In genomic region chr14:72893636-72894322, GRCh38 we compare ENCODE assay signal across 8 cellular contexts. TPM values are rescaled to one million over a fixed set of nuclear protein-coding genes. Genes with fewer than 3 reads are reported as not detected.
DNase-seq lines count a peak whose midpoint lies in the region; ATAC-seq, FAIRE-seq and TF ChIP-seq lines count a peak whose summit lies in the region.

Gene DPF3, minus strand, starts transcription at chr14:72894101. Its CDS starts 13 bp downstream, at chr14:72894088.

- H3K27me3 Mint-ChIP-seq in activated T-helper 2 cell treated with anti-CD3 and anti-CD28 coated beads, Interferon-gamma antibody, Interleukin-2, Interleukin-4, amounts not matched to agents 10 μg/mL and 5 μg/mL and 100 μg/mL, durations not matched to agents 14 hours and 24 hours and 36 hours (ENCODE audit: low read depth): peaks cover 70% of the 10 kb centered on the region
- H3K27me3 Mint-ChIP-seq in natural killer cell (ENCODE audit: low read depth in 2 of 2): peaks cover 42 to 63% of the 10 kb centered on the region in 2 donors
- peaks cover 5 to 6% of the 10 kb centered on the region in 2 donors for H3K27me3 Mint-ChIP-seq in stimulated activated naive B cell treated with anti-CD40 and anti-IgM and Interleukin-4, amounts not matched to agents 10 μg/mL and 1 μg/mL and 100 μg/mL, for 72 hours

- H3K4me3 ChIP-seq in LNCaP clone FGC (ENCODE audit: low read depth, low read length) (peak within 1 kb of the TSS; percentile 80), fibroblast of pulmonary artery (replicated peaks; ENCODE audit: low read depth, low read length) (peak within 1 kb of the TSS; percentile 83)

- FAIRE-seq in H54 (lab: Jason Lieb, UNC): peak; percentile 88

- ATAC-seq in natural killer cell: peak; percentile 95 to 99 (median 98)
- peak; percentile 97 to 99 for ATAC-seq in stimulated activated naive B cell treated with anti-CD40 and anti-IgM and Interleukin-4, amounts not matched to agents 10 μg/mL and 1 μg/mL and 100 μg/mL, for 72 hours (replicated peaks)

- DNase-seq in DMS79 treated with DMSO at 0.1 percent for 48 hours (lab: John Stamatoyannopoulos, UW): peak; percentile 99
- peak; percentile 98 for DNase-seq in H54 (ENCODE audit: insufficient read length, low spot score)
- DNase-seq in LNCaP clone FGC (ENCODE audit: low read depth): peak; percentile 71
- peak; percentile 93 for DNase-seq in RPMI8226
- peak; percentile 91 for DNase-seq in activated T-helper 2 cell treated with anti-CD3 and anti-CD28 coated beads, Interferon-gamma antibody, Interleukin-2, Interleukin-4, amounts not matched to agents 10 μg/mL and 5 μg/mL and 100 μg/mL, durations not matched to agents 14 hours and 24 hours and 36 hours (ENCODE audit: low spot score)
- peak; percentile 97 for DNase-seq in fibroblast of pulmonary artery (ENCODE audit: low read depth)
- peak; percentile 93 for DNase-seq in natural killer cell
- peak; percentile 93 for DNase-seq in stimulated activated naive B cell treated with anti-CD40 and anti-IgM and Interleukin-4, amounts not matched to agents 10 μg/mL and 1 μg/mL and 100 μg/mL, for 72 hours

- peak within 1 kb of the TSS; percentile 89 for H3K4me3 Mint-ChIP-seq in activated T-helper 2 cell treated with anti-CD3 and anti-CD28 coated beads, Interferon-gamma antibody, Interleukin-2, Interleukin-4, amounts not matched to agents 10 μg/mL and 5 μg/mL and 100 μg/mL, durations not matched to agents 14 hours and 24 hours and 36 hours (ENCODE audit: low read depth)
- H3K4me3 Mint-ChIP-seq in natural killer cell: peak within 1 kb of the TSS; percentile 97
- H3K4me3 Mint-ChIP-seq in stimulated activated naive B cell treated with anti-CD40 and anti-IgM and Interleukin-4, amounts not matched to agents 10 μg/mL and 1 μg/mL and 100 μg/mL, for 72 hours: peak within 1 kb of the TSS; percentile 92 to 98

- peak; percentile 46; the same call in 1 of the 2 replicates for TF ChIP-seq POLR2A in H54 (IDR thresholded peaks at IDR 0.05; ENCODE audit: low read depth, low read length)

- peaks cover 24% of the 10 kb centered on the region for H3K4me1 Mint-ChIP-seq in activated T-helper 2 cell treated with anti-CD3 and anti-CD28 coated beads, Interferon-gamma antibody, Interleukin-2, Interleukin-4, amounts not matched to agents 10 μg/mL and 5 μg/mL and 100 μg/mL, durations not matched to agents 14 hours and 24 hours and 36 hours (ENCODE audit: low read depth)
- H3K4me1 Mint-ChIP-seq in natural killer cell: peaks cover 26 to 29% of the 10 kb centered on the region in 2 donors
- peaks cover 16 to 38% of the 10 kb centered on the region in 2 donors for H3K4me1 Mint-ChIP-seq in stimulated activated naive B cell treated with anti-CD40 and anti-IgM and Interleukin-4, amounts not matched to agents 10 μg/mL and 1 μg/mL and 100 μg/mL, for 72 hours

- H3K9me3 Mint-ChIP-seq in activated T-helper 2 cell treated with anti-CD3 and anti-CD28 coated beads, Interferon-gamma antibody, Interleukin-2, Interleukin-4, amounts not matched to agents 10 μg/mL and 5 μg/mL and 100 μg/mL, durations not matched to agents 14 hours and 24 hours and 36 hours: no peaks in the 10 kb centered on the region
- H3K9me3 Mint-ChIP-seq in natural killer cell: no peaks in the 10 kb centered on the region
- no peaks in the 10 kb centered on the region for H3K9me3 Mint-ChIP-seq in stimulated activated naive B cell treated with anti-CD40 and anti-IgM and Interleukin-4, amounts not matched to agents 10 μg/mL and 1 μg/mL and 100 μg/mL, for 72 hours

- H3K27ac Mint-ChIP-seq in activated T-helper 2 cell treated with anti-CD3 and anti-CD28 coated beads, Interferon-gamma antibody, Interleukin-2, Interleukin-4, amounts not matched to agents 10 μg/mL and 5 μg/mL and 100 μg/mL, durations not matched to agents 14 hours and 24 hours and 36 hours: no peak within 1 kb of the TSS
- peak within 1 kb of the TSS; percentile 81 for H3K27ac Mint-ChIP-seq in natural killer cell
- H3K27ac Mint-ChIP-seq in stimulated activated naive B cell treated with anti-CD40 and anti-IgM and Interleukin-4, amounts not matched to agents 10 μg/mL and 1 μg/mL and 100 μg/mL, for 72 hours: peak within 1 kb of the TSS; percentile 87

- intact Hi-C loops in activated T-helper 2 cell treated with anti-CD3 and anti-CD28 coated beads, Interferon-gamma antibody, Interleukin-2, Interleukin-4, amounts not matched to agents 10 μg/mL and 5 μg/mL and 100 μg/mL, durations not matched to agents 14 hours and 24 hours and 36 hours (cut with micrococcal nuclease): loop anchor here (5.0 to 10.0 kb wide), 2 partner anchors 301 to 449 kb away; no protein-coding TSS in a partner anchor
- intact Hi-C loops in natural killer cell (cut with micrococcal nuclease): loop anchor here (1.0 to 5.0 kb wide), 3 partner anchors 33 to 301 kb away; partner anchors contain the start of gene DCAF4

- no peaks in the 10 kb centered on the region for H3K36me3 Mint-ChIP-seq in activated T-helper 2 cell treated with anti-CD3 and anti-CD28 coated beads, Interferon-gamma antibody, Interleukin-2, Interleukin-4, amounts not matched to agents 10 μg/mL and 5 μg/mL and 100 μg/mL, durations not matched to agents 14 hours and 24 hours and 36 hours (ENCODE audit: low read depth)
- H3K36me3 Mint-ChIP-seq in natural killer cell: no peaks in the 10 kb centered on the region
- H3K36me3 Mint-ChIP-seq in stimulated activated naive B cell treated with anti-CD40 and anti-IgM and Interleukin-4, amounts not matched to agents 10 μg/mL and 1 μg/mL and 100 μg/mL, for 72 hours: no peaks in the 10 kb centered on the region

- TF ChIP-seq CTCF in LNCaP clone FGC (IDR thresholded peaks at IDR 0.05; ENCODE audit: control insufficient read depth, extremely low read depth, insufficient read depth): no peak
- TF ChIP-seq CTCF in fibroblast of pulmonary artery (IDR thresholded peaks at IDR 0.05; ENCODE audit: low read length, missing control alignments): no peak
- TF ChIP-seq CTCF in natural killer cell (IDR thresholded peaks at IDR 0.05): no peak

RNA-seq across cellular contexts. Expression of gene DPF3, which starts in this region (rescaled TPM):
- 0.62 and 0.66 TPM in 2 replicates for total RNA-seq in activated T-helper 2 cell treated with anti-CD3 and anti-CD28 coated beads, Interferon-gamma antibody, Interleukin-2, Interleukin-4, amounts not matched to agents 10 μg/mL and 5 μg/mL and 100 μg/mL, durations not matched to agents 14 hours and 24 hours and 36 hours
- total RNA-seq in natural killer cell: 1 to 10 TPM; 1.4 to 1.8 (median 1.4) TPM

Comparison
In these comparisons a context has a peak if more than half of its experiments do, and no peak if none do; other contexts are left out.
1. Peak in every context shown above with its lines: DNase-seq, ATAC-seq and H3K4me3 ChIP-seq.
2. Peak in DNase-seq in activated T-helper 2 cell treated with anti-CD3 and anti-CD28 coated beads, Interferon-gamma antibody, Interleukin-2, Interleukin-4, amounts not matched to agents 10 μg/mL and 5 μg/mL and 100 μg/mL, durations not matched to agents 14 hours and 24 hours and 36 hours; RNA of the gene not detected or under 1 TPM.